In the genomic region with DNA sequence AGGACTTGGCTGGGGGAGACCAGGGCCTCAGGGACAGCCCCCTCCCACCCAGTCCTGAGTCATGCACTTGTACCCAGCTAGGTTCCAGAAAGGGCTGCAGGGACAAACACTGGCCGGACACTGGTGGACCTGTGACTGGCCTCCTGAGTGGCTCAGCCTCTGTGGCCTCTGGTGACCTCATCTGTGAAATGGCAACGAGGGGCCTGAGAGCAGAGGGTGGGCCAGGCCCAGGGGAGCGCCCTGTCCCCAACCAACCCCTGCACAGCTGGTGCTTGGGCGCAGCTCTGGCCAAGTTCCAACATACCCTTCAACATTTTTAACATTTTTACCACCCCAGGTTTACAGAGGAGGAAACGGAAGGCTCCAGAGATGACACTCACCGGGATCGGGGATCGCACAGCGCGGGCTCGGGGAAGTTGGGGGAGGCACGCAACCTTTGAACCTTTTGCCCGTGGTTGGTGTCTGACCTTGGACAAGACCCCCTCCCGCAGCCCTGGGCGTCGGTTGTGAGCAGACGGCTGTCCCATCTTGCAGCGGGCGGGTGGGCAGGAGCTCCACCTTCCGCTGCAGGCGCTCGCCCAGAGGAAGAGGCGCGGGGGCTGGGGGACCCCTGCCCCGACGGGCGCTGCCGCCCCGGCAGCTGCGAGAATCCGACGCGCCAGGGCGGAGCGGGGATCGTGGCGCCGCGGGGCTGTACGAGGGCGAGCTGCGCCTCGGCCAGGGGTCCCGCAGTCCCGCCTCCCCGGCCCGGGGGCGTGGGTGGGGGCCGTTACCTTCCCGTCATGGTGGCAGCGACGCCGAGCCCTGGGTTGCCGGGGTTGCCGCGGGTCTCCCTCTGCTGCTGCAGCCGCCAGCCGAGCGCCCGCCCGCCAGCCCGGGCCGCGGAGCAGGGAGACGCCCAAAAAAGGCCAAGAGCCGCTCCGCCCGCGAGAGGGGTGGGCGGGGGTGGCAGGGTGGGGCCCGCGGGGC, we compare ENCODE assay signal across 8 cellular contexts. TPM values are rescaled to one million over a fixed set of nuclear protein-coding genes. Genes with fewer than 3 reads are reported as not detected.
A peak's percentile ranks its signal among the peaks of the same experiment; 100 is the strongest.
DNase-seq lines count a peak whose midpoint lies in the region; ATAC-seq and TF ChIP-seq lines count a peak whose summit lies in the region.

No MANE protein-coding gene starts in this region.

- H3K79me2 ChIP-seq in neural progenitor cell (ENCODE audit: low read depth): no peaks in the 10 kb centered on the region

- TF ChIP-seq CTCF in fibroblast of villous mesenchyme (IDR thresholded peaks at IDR 0.05; ENCODE audit: insufficient read depth, low read depth, low read length) (no peak), neural progenitor cell (IDR thresholded peaks at IDR 0.05) (no peak)

- H3K27ac ChIP-seq in neural progenitor cell: no peak overlapping the region

- no peaks in the 10 kb centered on the region for H3K36me3 Mint-ChIP-seq in neural progenitor cell

- H3K9me3 ChIP-seq in neural progenitor cell (ENCODE audit: low read depth): no peaks in the 10 kb centered on the region

- H3K9me3 Mint-ChIP-seq in neural progenitor cell: peaks cover 2% of the 10 kb centered on the region

- H3K4me2 ChIP-seq in neural progenitor cell: peak overlapping the region; percentile 86

- H4K20me1 ChIP-seq in neural progenitor cell (ENCODE audit: low read depth): peaks cover 12% of the 10 kb centered on the region

- H3K27me3 ChIP-seq in neural progenitor cell: peaks cover 74% of the 10 kb centered on the region

- no peak overlapping the region for H3K9ac ChIP-seq in neural progenitor cell

- H3K27ac Mint-ChIP-seq in neural progenitor cell: no peak overlapping the region

- no peak overlapping the region for H2AFZ ChIP-seq in neural progenitor cell (replicated peaks)

- H3K4me3 ChIP-seq in fibroblast of villous mesenchyme (ENCODE audit: low read depth, low read length) (peak overlapping the region; percentile 77), neural progenitor cell (peak overlapping the region; percentile 44)

- H3K4me1 Mint-ChIP-seq in neural progenitor cell: peaks cover 11% of the 10 kb centered on the region

- H3K36me3 ChIP-seq in neural progenitor cell: no peaks in the 10 kb centered on the region

- H3F3A ChIP-seq in neural progenitor cell (ENCODE audit: low read depth): no peaks in the 10 kb centered on the region

- ATAC-seq in HG03521 (IDR thresholded peaks at IDR 0.05; ENCODE audit: unreplicated experiment): no peak

- H3K4me1 ChIP-seq in neural progenitor cell: peaks cover 4% of the 10 kb centered on the region

- H3K27me3 Mint-ChIP-seq in neural progenitor cell (ENCODE audit: insufficient read depth, low read depth): peaks cover 31% of the 10 kb centered on the region

- DNase-seq in NCI-H345 (lab: John Stamatoyannopoulos, UW): peak; percentile 6
- DNase-seq in NCI-H345 treated with DMSO at 0.1 percent for 48 hours (lab: John Stamatoyannopoulos, UW; ENCODE audit: unreplicated experiment): no peak
- peak; percentile 62 for DNase-seq in activated CD8-positive, alpha-beta memory T cell treated with anti-CD3 and anti-CD28 coated beads, Interleukin-2, amount 50 U/mL, for 48 hours
- DNase-seq in fibroblast of villous mesenchyme (ENCODE audit: low read depth): no peak
- DNase-seq in neural progenitor cell (ENCODE audit: low spot score): peak; percentile 49
- no peak for DNase-seq in SKM-1 (lab: John Stamatoyannopoulos, UW; ENCODE audit: unreplicated experiment)
- DNase-seq in DMS114 treated with DMSO at 0.1 percent for 48 hours (lab: John Stamatoyannopoulos, UW; ENCODE audit: unreplicated experiment): no peak

- H3K4me3 Mint-ChIP-seq in neural progenitor cell: peak overlapping the region; percentile 86

RNA-seq across cellular contexts. Expression of gene LIMS2, which starts 0.8 kb away (rescaled TPM):
- total RNA-seq in fibroblast of villous mesenchyme (24.8 and 28.9 TPM in 2 replicates), neural progenitor cell (ENCODE audit: low replicate concordance) (1.2 TPM in 1 of 2 replicates, not detected in the other)

RNA-seq across cellular contexts. Expression of gene SFT2D3, which starts 26.8 kb away (rescaled TPM):
- total RNA-seq in fibroblast of villous mesenchyme (4.7 and 5.8 TPM in 2 replicates), neural progenitor cell (ENCODE audit: low replicate concordance) (22.8 and 30.6 TPM in 2 replicates)

RNA-seq across cellular contexts. Expression of gene GPR17, which starts 28.6 kb away (rescaled TPM):
- total RNA-seq in fibroblast of villous mesenchyme: not detected in 2 replicates
- total RNA-seq in neural progenitor cell (ENCODE audit: low replicate concordance): not detected in 2 replicates

Comparison
In these comparisons a context has a peak if more than half of its experiments do, and no peak if none do; other contexts are left out.
1. DNase-seq: peak in NCI-H345 (single experiment), activated CD8-positive, alpha-beta memory T cell treated with anti-CD3 and anti-CD28 coated beads, Interleukin-2, amount 50 U/mL, for 48 hours (single experiment) and neural progenitor cell (single experiment); none in NCI-H345 treated with DMSO at 0.1 percent for 48 hours (single experiment), fibroblast of villous mesenchyme (single experiment), SKM-1 (single experiment) and DMS114 treated with DMSO at 0.1 percent for 48 hours (single experiment).
2. RNA of gene LIMS2, which starts 0.8 kb away (total RNA-seq): 24.8 to 28.9 TPM in fibroblast of villous mesenchyme; 1.2 TPM in neural progenitor cell; every median in the first group is over 10 times any median in the second.